ENCODE assay signal across 28 cellular contexts in the genomic region with DNA sequence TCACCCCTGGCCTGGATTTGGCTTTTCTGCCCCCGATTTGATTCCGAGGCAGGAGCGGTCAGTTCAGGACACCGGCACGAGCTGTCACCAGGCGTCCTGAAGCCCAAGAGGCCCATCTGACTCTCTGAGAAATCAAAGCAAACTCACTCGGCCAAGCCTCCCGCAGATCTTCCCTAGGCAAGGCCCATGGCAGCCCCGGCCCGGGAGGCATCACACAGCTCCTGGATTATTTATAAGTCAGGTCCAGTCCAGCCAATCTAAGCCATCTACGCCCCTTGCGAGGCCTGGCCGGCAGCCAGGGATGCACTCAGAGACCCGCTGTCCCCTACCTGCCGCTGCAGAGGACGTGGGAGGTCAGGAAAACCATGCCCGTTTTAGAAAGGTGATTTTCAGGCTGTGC.
"Had no signal": no experiment of that assay in that cellular context is flagged by ENCODE, and none has a peak within 500 bp of the region (broad histone marks: within the 10 kb centered on the region; RNA-seq: fewer than 3 reads in every experiment).

No MANE protein-coding gene starts in this region.

- H3K36me3 Mint-ChIP-seq: activated CD4-positive, alpha-beta memory T cell treated with anti-CD3 and anti-CD28 coated beads for 36 hours; activated naive CD4-positive, alpha-beta T cell treated with anti-CD3 and anti-CD28 coated beads, Interleukin-2, amount 50 U/mL, for 72 hours; WTC11 had no signal

- H3K9me3 ChIP-seq: ascending aorta, body of pancreas, MG63, Peyer's patch, SJSA1 had no signal

- H3K9me3 Mint-ChIP-seq: activated CD4-positive, alpha-beta memory T cell treated with anti-CD3 and anti-CD28 coated beads for 36 hours; activated naive CD4-positive, alpha-beta T cell treated with anti-CD3 and anti-CD28 coated beads, Interleukin-2, amount 50 U/mL, for 72 hours; activated naive CD8-positive, alpha-beta T cell treated with anti-CD3 and anti-CD28 coated beads, Interleukin-2, amount 50 U/mL, for 24 hours; activated T-cell treated with anti-CD3 and anti-CD28 coated beads, Interleukin-2, amount 50 U/mL, for 4 hours; WTC11 had no signal

- H3K27me3 ChIP-seq: ascending aorta, body of pancreas, MG63, Peyer's patch, SJSA1 had no signal

- ATAC-seq: activated naive CD4-positive, alpha-beta T cell treated with anti-CD3 and anti-CD28 coated beads, Interleukin-2, amount 50 U/mL, for 72 hours; activated naive CD8-positive, alpha-beta T cell treated with anti-CD3 and anti-CD28 coated beads, Interleukin-2, amount 50 U/mL, for 24 hours; activated T-cell treated with anti-CD3 and anti-CD28 coated beads, Interleukin-2, amount 50 U/mL, for 4 hours; body of pancreas; T-helper 17 cell; WTC11 had no signal

- H3K27ac ChIP-seq: ascending aorta, body of pancreas, Peyer's patch, RWPE1, SJSA1 had no signal

- H3K4me1 Mint-ChIP-seq: activated naive CD8-positive, alpha-beta T cell treated with anti-CD3 and anti-CD28 coated beads, Interleukin-2, amount 50 U/mL, for 24 hours; WTC11 had no signal

- H3K4me1 ChIP-seq: body of pancreas, Peyer's patch had no signal

- H3K4me3 Mint-ChIP-seq: activated CD4-positive, alpha-beta memory T cell treated with anti-CD3 and anti-CD28 coated beads for 36 hours; activated naive CD8-positive, alpha-beta T cell treated with anti-CD3 and anti-CD28 coated beads, Interleukin-2, amount 50 U/mL, for 24 hours; activated T-cell treated with anti-CD3 and anti-CD28 coated beads, Interleukin-2, amount 50 U/mL, for 4 hours; T-helper 17 cell; WTC11 had no signal

- H3K4me3 ChIP-seq: ascending aorta, body of pancreas, MG63, Peyer's patch, SJSA1 had no signal

- H3K36me3 ChIP-seq: ascending aorta, MG63, Peyer's patch, SJSA1 had no signal

- H3K27me3 Mint-ChIP-seq: activated naive CD8-positive, alpha-beta T cell treated with anti-CD3 and anti-CD28 coated beads, Interleukin-2, amount 50 U/mL, for 24 hours had no signal

- DNase-seq: activated CD4-positive, alpha-beta memory T cell treated with anti-CD3 and anti-CD28 coated beads for 36 hours; activated CD4-positive, alpha-beta T cell treated with anti-CD3 and anti-CD28 coated beads for 48 hours; activated CD4-positive, CD25-positive, alpha-beta regulatory T cell treated with anti-CD3 and anti-CD28 coated beads, Interleukin-2, amount 50 U/mL, for 72 hours; activated CD8-positive, alpha-beta memory T cell treated with anti-CD3 and anti-CD28 coated beads for 24 hours; activated effector memory CD4-positive, alpha-beta T cell treated with anti-CD3 and anti-CD28 coated beads, Interleukin-2, amount 50 U/mL, for 16 hours; activated naive CD4-positive, alpha-beta T cell treated with Interleukin-2 at 50 U/mL for 16 hours; activated naive CD8-positive, alpha-beta T cell treated with anti-CD3 and anti-CD28 coated beads, Interleukin-2, amount 50 U/mL, for 24 hours; activated T-cell treated with anti-CD3 and anti-CD28 coated beads, Interleukin-2, amount 50 U/mL, for 4 hours; amniotic stem cell; body of pancreas; central memory CD4-positive, alpha-beta T cell; MG63; MV-4-11; NCI-H1105; NCI-H1436 treated with DMSO at 0.1 percent for 48 hours; NCI-H187; NCI-H2081; NCI-H446; NCI-H524; Peyer's patch; SHP77; T-helper 17 cell; T-helper 9 cell had no signal

- H3K27ac Mint-ChIP-seq: activated CD4-positive, alpha-beta memory T cell treated with anti-CD3 and anti-CD28 coated beads for 36 hours; activated naive CD4-positive, alpha-beta T cell treated with anti-CD3 and anti-CD28 coated beads, Interleukin-2, amount 50 U/mL, for 72 hours; activated naive CD8-positive, alpha-beta T cell treated with anti-CD3 and anti-CD28 coated beads, Interleukin-2, amount 50 U/mL, for 24 hours; T-helper 17 cell; WTC11 had no signal
